In genomic region chr2:187825-188224, GRCh38 we compare ENCODE assay signal across 1 cellular context.
A peak's percentile ranks its signal among the peaks of the same experiment; 100 is the strongest.
TF ChIP-seq lines count a peak whose summit lies in the region.

No MANE protein-coding gene starts in this region.

TF ChIP-seq in HepG2, 621 proteins besides CTCF, POLR2A, EP300 and RAD21:
- TF ChIP-seq POGK (CRISPR knock-in tag; conservative IDR thresholded peaks at IDR 0.05): no peak
- TF ChIP-seq ZNF253 (CRISPR knock-in tag; IDR thresholded peaks at IDR 0.05; ENCODE audit: borderline replicate concordance): peak; percentile 97
